Comparison of ENCODE assay signal across 22 cellular contexts in genomic region chr2:105752691-105753090, GRCh38. TPM values are rescaled to one million over a fixed set of nuclear protein-coding genes. Genes with fewer than 3 reads are reported as not detected.
A peak's percentile ranks its signal among the peaks of the same experiment; 100 is the strongest.
DNase-seq lines count a peak whose midpoint lies in the region; ATAC-seq and TF ChIP-seq lines count a peak whose summit lies in the region.
"Had no signal": no experiment of that assay in that cellular context is flagged by ENCODE, and none has a peak within 500 bp of the region (broad histone marks: within the 10 kb centered on the region; RNA-seq: fewer than 3 reads in every experiment).

No MANE protein-coding gene starts in this region.

- no peak for TF ChIP-seq RAD21 in IMR-90 (IDR thresholded peaks at IDR 0.05; ENCODE audit: low read length)

- BruUV-seq in IMR-90 (replicated peaks; lab: Mats Ljungman, UMichigan), result no TSS peak

- no peak overlapping the region for H4K91ac ChIP-seq in IMR-90 (ENCODE audit: insufficient read depth, low read depth, low read length)

- peaks cover 30% of the 10 kb centered on the region for H3K9me1 ChIP-seq in IMR-90 (ENCODE audit: insufficient read depth, low read length)

- H3K79me1 ChIP-seq in IMR-90 (ENCODE audit: low read depth in 1 of 2, low read length in 2 of 2), result peaks cover 50 to 91% of the 10 kb centered on the region in 2 experiments

- no peak overlapping the region for H2BK15ac ChIP-seq in IMR-90 (ENCODE audit: low read depth, low read length)

- POLR2A ChIA-PET in IMR-90 (lab: Charles Lee; ENCODE audit: unreplicated experiment), result no interaction called here

- peak overlapping the region; percentile 17 for H3K4me3 Mint-ChIP-seq in activated T-cell treated with anti-CD3 and anti-CD28 coated beads, Interleukin-2, amount 50 U/mL, for 4 hours
- H3K4me3 Mint-ChIP-seq in activated naive CD8-positive, alpha-beta T cell, result peak overlapping the region; percentile 70
- H3K4me3 Mint-ChIP-seq: dendritic cell treated with granulocyte-macrophage colony-stimulating factor and Interleukin-4, amounts not matched to agents 40 ng/mL and 50 ng/mL, for 4 days; memory B cell had no signal

- CTCF ChIA-PET in IMR-90 (lab: Yijun Ruan, JAX), result no interaction called here

- no peak overlapping the region for H2BK20ac ChIP-seq in IMR-90 (ENCODE audit: low read depth, low read length)

- no peaks in the 10 kb centered on the region for H3K27me3 Mint-ChIP-seq in activated T-cell treated with anti-CD3 and anti-CD28 coated beads, Interleukin-2, amount 50 U/mL, for 4 hours (ENCODE audit: low read depth)
- no peaks in the 10 kb centered on the region for H3K27me3 Mint-ChIP-seq in activated naive CD8-positive, alpha-beta T cell
- H3K27me3 Mint-ChIP-seq: dendritic cell treated with granulocyte-macrophage colony-stimulating factor and Interleukin-4, amounts not matched to agents 40 ng/mL and 50 ng/mL, for 4 days; memory B cell had no signal

- H4K5ac ChIP-seq in IMR-90 (ENCODE audit: low read depth, low read length), result no peak overlapping the region

- H3K27ac ChIP-seq in IMR-90 (ENCODE audit: insufficient read depth, low read length), result no peak overlapping the region
- no peak overlapping the region for H3K27ac ChIP-seq in osteoblast (ENCODE audit: low read depth, low read length)
- H3K27ac ChIP-seq in suprapubic skin, result no peak overlapping the region
- H3K27ac ChIP-seq: C4-2B, PC-9, vagina had no signal

- in situ Hi-C loops in IMR-90 (cut with MboI; ENCODE audit: low sequenced_read_pairs), result no loop called here

- TF ChIP-seq CTCF in IMR-90 (conservative IDR thresholded peaks at IDR 0.05; ENCODE audit: low read depth, low read length), result no peak
- no peak for TF ChIP-seq CTCF in osteoblast (IDR thresholded peaks at IDR 0.05; ENCODE audit: extremely low read depth, low read depth, low read length)
- TF ChIP-seq CTCF in suprapubic skin (IDR thresholded peaks at IDR 0.05), result no peak

- H2BK120ac ChIP-seq in IMR-90 (ENCODE audit: low read depth, low read length), result no peak overlapping the region

- 80% methylated on average over 1 of the region's 4 CpGs; no CpG with 5 or more reads in 1 of the 2 experiments for whole genome bisulfite sequencing in IMR-90 (ENCODE audit: extremely low coverage in 2 of 2, insufficient read length in 1 of 2), 2 experiments
- 86% methylated on average over 4 of the region's 4 CpGs for WGBS in suprapubic skin

- no peak overlapping the region for H2BK5ac ChIP-seq in IMR-90 (ENCODE audit: low read depth, low read length, poor library complexity, severe bottlenecking)

- H3K27me3 ChIP-seq in IMR-90 (ENCODE audit: control insufficient read depth, insufficient read depth, low read length), result no peaks in the 10 kb centered on the region
- no peaks in the 10 kb centered on the region for H3K27me3 ChIP-seq in osteoblast (ENCODE audit: insufficient read depth, low read length)
- no peaks in the 10 kb centered on the region for H3K27me3 ChIP-seq in suprapubic skin
- H3K27me3 ChIP-seq: pancreas, vagina had no signal

- H2AK9ac ChIP-seq in IMR-90 (replicated peaks; ENCODE audit: low read depth, low read length, poor library complexity), result no peak overlapping the region

- no peak for TF ChIP-seq POLR2A in IMR-90 (IDR thresholded peaks at IDR 0.05; ENCODE audit: low read depth, low read length)
- TF ChIP-seq POLR2A in suprapubic skin (IDR thresholded peaks at IDR 0.05), result no peak

- ATAC-seq in activated T-cell treated with anti-CD3 and anti-CD28 coated beads, Interleukin-2, amount 50 U/mL, for 4 hours, result no peak
- ATAC-seq in IMR-90 (ENCODE audit: low read depth), result no peak
- ATAC-seq in GM21619 (IDR thresholded peaks at IDR 0.05; ENCODE audit: unreplicated experiment), result no peak
- ATAC-seq: left colon, pancreas, right cardiac atrium had no signal

- H3K4me3 ChIP-seq in IMR-90 (ENCODE audit: insufficient read depth, low read depth, low read length), result no peak overlapping the region
- no peak overlapping the region for H3K4me3 ChIP-seq in osteoblast (ENCODE audit: insufficient read depth, low read length)
- H3K4me3 ChIP-seq in suprapubic skin, result no peak overlapping the region
- H3K4me3 ChIP-seq: pancreas, PC-9, vagina had no signal

- peaks cover 31% of the 10 kb centered on the region for H3K36me3 Mint-ChIP-seq in activated T-cell treated with anti-CD3 and anti-CD28 coated beads, Interleukin-2, amount 50 U/mL, for 4 hours (ENCODE audit: insufficient read depth)
- H3K36me3 Mint-ChIP-seq in activated naive CD8-positive, alpha-beta T cell, result peaks cover 21% of the 10 kb centered on the region

- no peak overlapping the region for H4K8ac ChIP-seq in IMR-90 (ENCODE audit: low read depth in 2 of 2, low read length in 2 of 2)

- dilution Hi-C loops in IMR-90 (cut with HindIII; ENCODE audit: low sequenced_read_pairs, unreplicated experiment), result no loop called here

- H2AK5ac ChIP-seq in IMR-90 (ENCODE audit: low read depth, low read length), result no peak overlapping the region

- no peak for DNase-seq in activated T-cell treated with anti-CD3 and anti-CD28 coated beads, Interleukin-2, amount 50 U/mL, for 4 hours
- no peak for DNase-seq in activated T-cell treated with anti-CD3 and anti-CD28 coated beads, Interleukin-2, amount 50 U/mL, for 1 hour
- no peak for DNase-seq in IMR-90
- DNase-seq in osteoblast (ENCODE audit: insufficient read length, low spot score, missing footprints), result peak; percentile 90
- no peak for DNase-seq in NCI-H2171 treated with DMSO at 0.1 percent for 48 hours (lab: John Stamatoyannopoulos, UW)
- no peak for DNase-seq in suprapubic skin (ENCODE audit: low spot score in 2 of 2)
- DNase-seq: ACHN, aorta, DMS 273 treated with DMSO at 0.1 percent for 48 hours, GOT3, left colon, NCI-H1105, pancreas, PC-9, right cardiac atrium, SIG-M5 had no signal

- H3K36me3 ChIP-seq in IMR-90 (ENCODE audit: control insufficient read depth, insufficient read depth, low read length), result 0 out of 2 replicates have a peak, but pooled peaks cover 1% of the 10 kb centered on the region
- no peaks in the 10 kb centered on the region for H3K36me3 ChIP-seq in osteoblast (ENCODE audit: insufficient read depth, low read length)
- H3K36me3 ChIP-seq in suprapubic skin, result no peaks in the 10 kb centered on the region
- H3K36me3 ChIP-seq: pancreas had no signal

- no peak overlapping the region for H2AFZ ChIP-seq in IMR-90 (replicated peaks; ENCODE audit: low read length, poor library complexity)
- no peak overlapping the region for H2AFZ ChIP-seq in osteoblast (ENCODE audit: low read length)
- H2AFZ ChIP-seq: PC-9 had no signal

- H3K4me1 ChIP-seq in IMR-90 (ENCODE audit: control insufficient read depth, insufficient read depth, low read length), result peaks cover 4% of the 10 kb centered on the region
- H3K4me1 ChIP-seq in osteoblast (ENCODE audit: insufficient read depth, low read length), result peaks cover 12% of the 10 kb centered on the region
- peaks cover 60% of the 10 kb centered on the region for H3K4me1 ChIP-seq in suprapubic skin

- intact Hi-C loops in IMR-90 (cut with micrococcal nuclease), result no loop called here

- H3K79me2 ChIP-seq in osteoblast (ENCODE audit: insufficient read depth, low read length), result peaks cover 79% of the 10 kb centered on the region

- H3K4ac ChIP-seq in IMR-90 (ENCODE audit: low read depth, low read length), result no peak overlapping the region

- peaks cover 86% of the 10 kb centered on the region for H4K20me1 ChIP-seq in IMR-90 (ENCODE audit: insufficient read depth, low read length)
- peaks cover 45% of the 10 kb centered on the region for H4K20me1 ChIP-seq in osteoblast (ENCODE audit: insufficient read depth, low read length)

- no peak overlapping the region for H3K18ac ChIP-seq in IMR-90 (ENCODE audit: low read depth, low read length)

- H3K56ac ChIP-seq in IMR-90 (ENCODE audit: extremely low read depth, insufficient read depth, low read length), result no peak overlapping the region

- no peak overlapping the region for H3K9ac ChIP-seq in IMR-90 (ENCODE audit: low read depth, low read length)

- no peak overlapping the region for H3K23ac ChIP-seq in IMR-90 (ENCODE audit: low read depth, low read length)

- H3K9me3 ChIP-seq in IMR-90 (ENCODE audit: control insufficient read depth, insufficient read depth, low read length) (no peaks in the 10 kb centered on the region), osteoblast (ENCODE audit: low read depth, low read length) (no peaks in the 10 kb centered on the region), suprapubic skin (no peaks in the 10 kb centered on the region)
- H3K9me3 ChIP-seq: pancreas, vagina had no signal

- H3K4me2 ChIP-seq in IMR-90 (ENCODE audit: low read depth, low read length) (no peak overlapping the region), osteoblast (ENCODE audit: insufficient read depth, low read length) (no peak overlapping the region)
- H3K4me2 ChIP-seq: PC-9 had no signal

- H3K27ac Mint-ChIP-seq in activated naive CD8-positive, alpha-beta T cell, result peak overlapping the region; percentile 99

- H3K4me1 Mint-ChIP-seq in activated T-cell treated with anti-CD3 and anti-CD28 coated beads, Interleukin-2, amount 50 U/mL, for 4 hours (ENCODE audit: low read depth), result peaks cover 98% of the 10 kb centered on the region
- peaks cover 98% of the 10 kb centered on the region for H3K4me1 Mint-ChIP-seq in activated naive CD8-positive, alpha-beta T cell (ENCODE audit: low read depth)

- 0 out of 2 replicates have a peak overlapping the region, but pooled peaks have one; percentile 8 for H3K14ac ChIP-seq in IMR-90 (replicated peaks; ENCODE audit: low read depth, low read length)

- TF ChIP-seq EP300 in suprapubic skin (IDR thresholded peaks at IDR 0.05), result no peak

- H3K9me3 Mint-ChIP-seq in activated T-cell treated with anti-CD3 and anti-CD28 coated beads, Interleukin-2, amount 50 U/mL, for 4 hours, result no peaks in the 10 kb centered on the region
- H3K9me3 Mint-ChIP-seq in activated naive CD8-positive, alpha-beta T cell (ENCODE audit: low read depth), result no peaks in the 10 kb centered on the region
- H3K9me3 Mint-ChIP-seq: memory B cell had no signal

TF ChIP-seq in IMR-90, 13 proteins besides CTCF, POLR2A, EP300 and RAD21 (continues in another document):
- TF ChIP-seq MAZ (IDR thresholded peaks at IDR 0.05; ENCODE audit: borderline replicate concordance, low read depth, low read length), result no peak
- no peak for TF ChIP-seq NFE2L2 (IDR thresholded peaks at IDR 0.05; ENCODE audit: low read depth, low read length)
- TF ChIP-seq MXI1 (IDR thresholded peaks at IDR 0.05; ENCODE audit: borderline replicate concordance, low read depth, low read length), result no peak

RNA-seq across cellular contexts. Expression of gene NCK2, which starts 8.0 kb away (rescaled TPM):
- 10 to 100 TPM; 71.6 to 79.1 (median 73.5) TPM for total RNA-seq in activated T-cell treated with anti-CD3 and anti-CD28 coated beads, Interleukin-2, amount 50 U/mL, for 4 hours
- total RNA-seq in IMR-90 (2012; rRNA removed), result 15.8 and 25.8 TPM in 2 replicates
- 22.2 and 29.5 TPM in 2 replicates for polyA plus RNA-seq in IMR-90 (2012; rRNA removed)
- 21.0 and 45.4 TPM in 2 replicates for polyA plus RNA-seq in IMR-90 (2012; cell fraction: cytosol; rRNA removed)
- polyA plus RNA-seq in IMR-90 (2012; cell fraction: nucleus; rRNA removed; ENCODE audit: low replicate concordance), result 13.7 and 14.9 TPM in 2 replicates
- total RNA-seq in osteoblast, result 26.8 and 28.6 TPM in 2 replicates
- 10 to 100 TPM; 40.1 to 59.4 (median 49.2) TPM for total RNA-seq in suprapubic skin
